9 cellular contexts compared by ENCODE assay signal in genomic region chr9:128899566-128900322, GRCh38. TPM values are rescaled to one million over a fixed set of nuclear protein-coding genes. Genes with fewer than 3 reads are reported as not detected.
DNase-seq lines count a peak whose midpoint lies in the region; ATAC-seq and TF ChIP-seq lines count a peak whose summit lies in the region.
"Had no signal": no experiment of that assay in that cellular context is flagged by ENCODE, and none has a peak within 500 bp of the region (broad histone marks: within the 10 kb centered on the region; RNA-seq: fewer than 3 reads in every experiment).

No MANE protein-coding gene starts in this region.

- H4K5ac ChIP-seq in IMR-90 (ENCODE audit: low read depth, low read length): no peak overlapping the region

- in situ Hi-C loops in IMR-90 (cut with MboI; ENCODE audit: low sequenced_read_pairs): no loop called here

- POLR2A ChIA-PET in IMR-90 (lab: Charles Lee; ENCODE audit: unreplicated experiment): no interaction called here

- intact Hi-C loops in IMR-90 (cut with micrococcal nuclease) (no loop called here), right lobe of liver (cut with DNase I) (no loop called here)

- dilution Hi-C loops in IMR-90 (cut with HindIII; ENCODE audit: low sequenced_read_pairs, unreplicated experiment): no loop called here

- H3K9me3 ChIP-seq in IMR-90 (ENCODE audit: control insufficient read depth, insufficient read depth, low read length) (no peaks in the 10 kb centered on the region), right lobe of liver (no peaks in the 10 kb centered on the region)

- H4K8ac ChIP-seq in IMR-90 (ENCODE audit: low read depth in 2 of 2, low read length in 2 of 2): peak overlapping the region in 1 of 2 experiments; percentile 24; a peak in 1 of 4 replicates

- DNase-seq in IMR-90 (no peak), right lobe of liver (no peak), NCI-H2227 treated with DMSO at 0.1 percent for 48 hours (lab: John Stamatoyannopoulos, UW) (no peak), NCI-H2029 (lab: John Stamatoyannopoulos, UW) (no peak), NCI-H446 (lab: John Stamatoyannopoulos, UW) (no peak), iPS-NIHi7 (ENCODE audit: extremely low spot score) (no peak)
- DNase-seq: T1000 had no signal

- H3K27me3 ChIP-seq in IMR-90 (ENCODE audit: control insufficient read depth, insufficient read depth, low read length) (no peaks in the 10 kb centered on the region), right lobe of liver (no peaks in the 10 kb centered on the region)

- H3K36me3 ChIP-seq in IMR-90 (ENCODE audit: control insufficient read depth, insufficient read depth, low read length): peaks cover 26% of the 10 kb centered on the region
- peaks cover 0 to 7% (median under 1%) of the 10 kb centered on the region in 4 donors for H3K36me3 ChIP-seq in right lobe of liver

- no peak overlapping the region for H3K9ac ChIP-seq in IMR-90 (ENCODE audit: low read depth, low read length)

- H2BK20ac ChIP-seq in IMR-90 (ENCODE audit: low read depth, low read length): no peak overlapping the region

- H3K27ac ChIP-seq in 22Rv1 (peak overlapping the region; percentile 93), IMR-90 (ENCODE audit: insufficient read depth, low read length) (no peak overlapping the region), right lobe of liver (peak overlapping the region in 1 of 3 donors; percentile 33)

- no peak for TF ChIP-seq CTCF in 22Rv1 (IDR thresholded peaks at IDR 0.05)
- TF ChIP-seq CTCF in IMR-90 (conservative IDR thresholded peaks at IDR 0.05; ENCODE audit: low read depth, low read length): no peak
- TF ChIP-seq CTCF in right lobe of liver (IDR thresholded peaks at IDR 0.05): no peak

- no peak overlapping the region for H2BK120ac ChIP-seq in IMR-90 (ENCODE audit: low read depth, low read length)

- no peaks in the 10 kb centered on the region for H3K9me3 Mint-ChIP-seq in activated naive CD8-positive, alpha-beta T cell (ENCODE audit: low read depth)

- peak overlapping the region; percentile 92 for H3K27ac Mint-ChIP-seq in activated naive CD8-positive, alpha-beta T cell

- H4K91ac ChIP-seq in IMR-90 (ENCODE audit: insufficient read depth, low read depth, low read length): no peak overlapping the region

- no peak overlapping the region for H3K23ac ChIP-seq in IMR-90 (ENCODE audit: low read depth, low read length)

- no peaks in the 10 kb centered on the region for H3K27me3 Mint-ChIP-seq in activated naive CD8-positive, alpha-beta T cell

- H3K56ac ChIP-seq in IMR-90 (ENCODE audit: extremely low read depth, insufficient read depth, low read length): no peak overlapping the region

- peaks cover 80% of the 10 kb centered on the region for H3K4me1 Mint-ChIP-seq in activated naive CD8-positive, alpha-beta T cell (ENCODE audit: low read depth)

- no TSS peak for BruUV-seq in IMR-90 (replicated peaks; lab: Mats Ljungman, UMichigan)

- TF ChIP-seq RAD21 in IMR-90 (IDR thresholded peaks at IDR 0.05; ENCODE audit: low read length): no peak

- no peak overlapping the region for H3K4me2 ChIP-seq in IMR-90 (ENCODE audit: low read depth, low read length)

- peak overlapping the region; percentile 17 for H2AFZ ChIP-seq in IMR-90 (replicated peaks; ENCODE audit: low read length, poor library complexity)

- H3K79me1 ChIP-seq in IMR-90 (ENCODE audit: low read depth in 1 of 2, low read length in 2 of 2): peaks cover 24 to 78% of the 10 kb centered on the region in 2 experiments

- peak overlapping the region; percentile 11 for H2AK9ac ChIP-seq in IMR-90 (replicated peaks; ENCODE audit: low read depth, low read length, poor library complexity)

- H2BK5ac ChIP-seq in IMR-90 (ENCODE audit: low read depth, low read length, poor library complexity, severe bottlenecking): peak overlapping the region; percentile 43

- H3K4me1 ChIP-seq in IMR-90 (ENCODE audit: control insufficient read depth, insufficient read depth, low read length) (peaks cover 7% of the 10 kb centered on the region), right lobe of liver (no peaks in the 10 kb centered on the region)

- WGBS in IMR-90 (ENCODE audit: extremely low coverage in 2 of 2, insufficient read length in 1 of 2), 2 experiments: 100% methylated on average over 2 of the region's 8 CpGs; no CpG with 5 or more reads in 1 of the 2 experiments
- WGBS in right lobe of liver (ENCODE audit: insufficient coverage, low coverage, low lambda C conversion rate, missing lambda C conversion rate): 39% methylated on average over 3 of the region's 8 CpGs

- no peak overlapping the region; the same call in 1 of the 2 replicates for H2AK5ac ChIP-seq in IMR-90 (ENCODE audit: low read depth, low read length)

- TF ChIP-seq POLR2A in IMR-90 (IDR thresholded peaks at IDR 0.05; ENCODE audit: low read depth, low read length) (no peak), right lobe of liver (IDR thresholded peaks at IDR 0.05) (no peak)

- peaks cover 5% of the 10 kb centered on the region for H3K36me3 Mint-ChIP-seq in activated naive CD8-positive, alpha-beta T cell

- peak overlapping the region; percentile 64 for H3K4me3 Mint-ChIP-seq in activated naive CD8-positive, alpha-beta T cell

- no peak overlapping the region for H3K18ac ChIP-seq in IMR-90 (ENCODE audit: low read depth, low read length)

- H3K4me3 ChIP-seq in IMR-90 (ENCODE audit: insufficient read depth, low read depth, low read length) (no peak overlapping the region), right lobe of liver (no peak overlapping the region)

- 0 out of 2 replicates have a peak overlapping the region, but pooled peaks have one; percentile 62 for H3K14ac ChIP-seq in IMR-90 (replicated peaks; ENCODE audit: low read depth, low read length)

- CTCF ChIA-PET in IMR-90 (lab: Yijun Ruan, JAX): no interaction called here

- no peak overlapping the region for H2BK15ac ChIP-seq in IMR-90 (ENCODE audit: low read depth, low read length)

- 0 out of 2 replicates have a peak overlapping the region, but pooled peaks have one; percentile 20 for H3K4ac ChIP-seq in IMR-90 (ENCODE audit: low read depth, low read length)

- H4K20me1 ChIP-seq in IMR-90 (ENCODE audit: insufficient read depth, low read length): peaks cover 16% of the 10 kb centered on the region

- ATAC-seq in IMR-90 (ENCODE audit: low read depth): 0 out of 2 replicates have a peak, but pooled peaks have one; percentile 19
- peak; percentile 12 to 39 (median 26) for ATAC-seq in right lobe of liver

- H3K9me1 ChIP-seq in IMR-90 (ENCODE audit: insufficient read depth, low read length): peaks cover 18% of the 10 kb centered on the region

TF ChIP-seq in IMR-90, 13 proteins besides CTCF, POLR2A, EP300 and RAD21:
- TF ChIP-seq RFX5 (IDR thresholded peaks at IDR 0.05; ENCODE audit: low read depth, low read length): no peak
- no peak for TF ChIP-seq BHLHE40 (IDR thresholded peaks at IDR 0.05; ENCODE audit: low read depth, low read length)
- peak; percentile 56; the same call in 1 of the 2 replicates for TF ChIP-seq CEBPB (IDR thresholded peaks at IDR 0.05; ENCODE audit: low read depth, low read length)
- TF ChIP-seq ELK1 (IDR thresholded peaks at IDR 0.05; ENCODE audit: borderline replicate concordance, low read depth, low read length): no peak
- no peak for TF ChIP-seq SMC3 (IDR thresholded peaks at IDR 0.05; ENCODE audit: low read depth, low read length)
- TF ChIP-seq MAZ (IDR thresholded peaks at IDR 0.05; ENCODE audit: borderline replicate concordance, low read depth, low read length): peak; percentile 37; the same call in 1 of the 2 replicates
- no peak for TF ChIP-seq CHD1 (IDR thresholded peaks at IDR 0.05; ENCODE audit: low read depth, low read length)

RNA-seq across cellular contexts. Expression of gene LRRC8A, which starts 17.8 kb away (rescaled TPM):
- 42.8 and 45.8 TPM in 2 replicates for total RNA-seq in IMR-90 (2012; rRNA removed)
- polyA plus RNA-seq in IMR-90 (2012; rRNA removed): 60.9 and 71.7 TPM in 2 replicates
- 41.2 and 75.7 TPM in 2 replicates for polyA plus RNA-seq in IMR-90 (2012; cell fraction: cytosol; rRNA removed)
- 27.5 and 49.9 TPM in 2 replicates for polyA plus RNA-seq in IMR-90 (2012; cell fraction: nucleus; rRNA removed; ENCODE audit: low replicate concordance)
- 10 to 100 TPM in 5 of 6 experiments, 1 to 10 TPM in 1; 8.6 to 46.1 (median 22.1) TPM for total RNA-seq in right lobe of liver

RNA-seq across cellular contexts. Expression of gene KYAT1, which starts 18.0 kb away (rescaled TPM):
- 5.8 and 6.8 TPM in 2 replicates for total RNA-seq in IMR-90 (2012; rRNA removed)
- 8.8 and 9.5 TPM in 2 replicates for polyA plus RNA-seq in IMR-90 (2012; rRNA removed)
- 6.3 and 7.8 TPM in 2 replicates for polyA plus RNA-seq in IMR-90 (2012; cell fraction: cytosol; rRNA removed)
- polyA plus RNA-seq in IMR-90 (2012; cell fraction: nucleus; rRNA removed; ENCODE audit: low replicate concordance): 23.1 and 33.9 TPM in 2 replicates
- total RNA-seq in right lobe of liver: 10 to 100 TPM in 4 of 6 experiments, 1 to 10 TPM in 2; 7.2 to 12.7 (median 10.4) TPM

RNA-seq across cellular contexts. Expression of gene PHYHD1, which starts 21.0 kb away (rescaled TPM):
- total RNA-seq in IMR-90 (2012; rRNA removed) (2.2 and 3.3 TPM in 2 replicates), right lobe of liver (10 to 100 TPM; 14.0 to 69.7 (median 38.2) TPM)
- 8.4 and 10.0 TPM in 2 replicates for polyA plus RNA-seq in IMR-90 (2012; rRNA removed)
- 4.2 and 8.4 TPM in 2 replicates for polyA plus RNA-seq in IMR-90 (2012; cell fraction: cytosol; rRNA removed)
- polyA plus RNA-seq in IMR-90 (2012; cell fraction: nucleus; rRNA removed; ENCODE audit: low replicate concordance): 18.1 and 18.9 TPM in 2 replicates

RNA-seq across cellular contexts. Expression of gene DOLK, which starts 47.7 kb away (rescaled TPM):
- total RNA-seq in IMR-90 (2012; rRNA removed) (26.4 and 30.8 TPM in 2 replicates), right lobe of liver (10 to 100 TPM in 2 of 6 experiments, 1 to 10 TPM in 4; 6.6 to 17.3 (median 8.4) TPM)
- polyA plus RNA-seq in IMR-90 (2012; rRNA removed): 23.2 and 25.4 TPM in 2 replicates
- 17.5 and 30.4 TPM in 2 replicates for polyA plus RNA-seq in IMR-90 (2012; cell fraction: cytosol; rRNA removed)
- polyA plus RNA-seq in IMR-90 (2012; cell fraction: nucleus; rRNA removed; ENCODE audit: low replicate concordance): 9.8 and 10.4 TPM in 2 replicates

RNA-seq across cellular contexts. Expression of gene NUP188, which starts 47.8 kb away (rescaled TPM):
- total RNA-seq in IMR-90 (2012; rRNA removed): 52.5 and 59.1 TPM in 2 replicates
- 53.0 and 57.0 TPM in 2 replicates for polyA plus RNA-seq in IMR-90 (2012; rRNA removed)
- polyA plus RNA-seq in IMR-90 (2012; cell fraction: cytosol; rRNA removed): 30.5 and 31.3 TPM in 2 replicates
- 48.5 and 87.0 TPM in 2 replicates for polyA plus RNA-seq in IMR-90 (2012; cell fraction: nucleus; rRNA removed; ENCODE audit: low replicate concordance)
- 10 to 100 TPM; 10.5 to 18.7 (median 15.6) TPM for total RNA-seq in right lobe of liver
